ENCODE assay signal across 10 cellular contexts in genomic region chr7:76575919-76576657, GRCh38. TPM values are rescaled to one million over a fixed set of nuclear protein-coding genes. Genes with fewer than 3 reads are reported as not detected.
DNase-seq lines count a peak whose midpoint lies in the region; ATAC-seq, FAIRE-seq and TF ChIP-seq lines count a peak whose summit lies in the region.
"Not testable (repeated sequence)": the region's sequence is repeated elsewhere in the genome, so short reads cannot be mapped to it uniquely, and the experiment has no call there.
"Had no signal": no experiment of that assay in that cellular context is flagged by ENCODE, and none has a peak within 500 bp of the region (broad histone marks: within the 10 kb centered on the region; RNA-seq: fewer than 3 reads in every experiment).

No MANE protein-coding gene starts in this region.

- peak; percentile 34 to 79; a peak in 3 of 6 replicates for ATAC-seq in A549
- ATAC-seq in WTC11 = peak; percentile 36; the same call in 1 of the 2 replicates
- ATAC-seq in left colon = peak; percentile 26

- H3K27ac ChIP-seq in A549 = peak overlapping the region; percentile 7 to 52; a peak in 2 of 6 replicates
- not testable (repeated sequence) for H3K27ac ChIP-seq in brain microvascular endothelial cell
- H3K27ac ChIP-seq in neutrophil = peak overlapping the region; percentile 63

- POLR2A ChIA-PET in A549 (lab: Yijun Ruan, JAX); WTC11 (lab: Charles Lee): not testable (repeated sequence)

- peak in 1 of 2 experiments; percentile 50 for DNase-seq in A549 (ENCODE audit: low read depth in 1 of 2, low spot score in 1 of 2)
- not testable (repeated sequence) for DNase-seq in GM12891 (ENCODE audit: insufficient read length, low spot score); WTC11 (ENCODE audit: low spot score); endothelial cell (ENCODE audit: low spot score); left colon
- DNase-seq in LHCN-M2 (ENCODE audit: low read depth) = peak; percentile 19
- peak; percentile 58 for DNase-seq in brain microvascular endothelial cell

- H3K4me3 ChIP-seq in A549; brain microvascular endothelial cell (ENCODE audit: low read depth, low read length); neutrophil (ENCODE audit: low read depth in 1 of 2, low read length in 1 of 2): not testable (repeated sequence)

- not testable (repeated sequence) for H3K4me3 Mint-ChIP-seq in WTC11; endothelial cell (ENCODE audit: unreplicated experiment)

- not testable (repeated sequence) for FAIRE-seq in A549 (lab: Jason Lieb, UNC)
- FAIRE-seq in GM12891 (lab: Jason Lieb, UNC) = peak; percentile 26

- intact Hi-C loops in left colon (cut with DNase I, micrococcal nuclease) = not testable (repeated sequence)

- not testable (repeated sequence) for TF ChIP-seq POLR2A in A549 (IDR thresholded peaks at IDR 0.05; ENCODE audit: low read length); GM12891 (IDR thresholded peaks at IDR 0.05; ENCODE audit: low read depth, low read length)

- CTCF ChIA-PET in A549 (lab: Yijun Ruan, JAX); WTC11 (lab: Charles Lee): not testable (repeated sequence)

- peak overlapping the region; percentile 66 for H3K4me2 ChIP-seq in A549

- peaks cover 14% of the 10 kb centered on the region for H3K4me1 Mint-ChIP-seq in WTC11
- H3K4me1 Mint-ChIP-seq in endothelial cell (ENCODE audit: unreplicated experiment) = not testable (repeated sequence)

- not testable (repeated sequence) for H3K27me3 Mint-ChIP-seq in WTC11 (ENCODE audit: low read depth); endothelial cell (ENCODE audit: unreplicated experiment)

- not testable (repeated sequence) for H3K36me3 ChIP-seq in brain microvascular endothelial cell (replicated peaks); neutrophil

- TF ChIP-seq RAD21 in A549 (conservative IDR thresholded peaks at IDR 0.05 in 1 of 2, IDR thresholded peaks at IDR 0.05 in 1 of 2) = not testable (repeated sequence)

- not testable (repeated sequence) for H3K36me3 Mint-ChIP-seq in WTC11; endothelial cell (ENCODE audit: low read depth, unreplicated experiment)

- not testable (repeated sequence) for H3K9me3 ChIP-seq in A549, neutrophil

- H3K4me1 ChIP-seq in A549 = peaks cover 39% of the 10 kb centered on the region
- H3K4me1 ChIP-seq in neutrophil (ENCODE audit: control insufficient read depth in 1 of 2, insufficient read depth in 1 of 2, low read depth in 1 of 2, low read length in 1 of 2) = peaks cover 11 to 12% of the 10 kb centered on the region in 2 experiments

- TF ChIP-seq CTCF in A549 (IDR thresholded peaks at IDR 0.05); WTC11 (IDR thresholded peaks at IDR 0.05); brain microvascular endothelial cell (IDR thresholded peaks at IDR 0.05; ENCODE audit: low read depth, low read length, missing control alignments); endothelial cell (IDR thresholded peaks at IDR 0.05; ENCODE audit: unreplicated experiment); neutrophil (IDR thresholded peaks at IDR 0.05): not testable (repeated sequence)

- not testable (repeated sequence) for TF ChIP-seq EP300 in A549 (IDR thresholded peaks at IDR 0.05)

- H3K27me3 ChIP-seq in brain microvascular endothelial cell (replicated peaks); neutrophil: not testable (repeated sequence)

- in situ Hi-C loops in brain microvascular endothelial cell (cut with HindIII; ENCODE audit: low pct_ligation_motif_present, low sequenced_read_pairs) = not testable (repeated sequence)

- 7% methylated on average over 3 of the region's 3 CpGs for WGBS in A549 (ENCODE audit: missing lambda C conversion rate)

- not testable (repeated sequence) for H3K9me3 Mint-ChIP-seq in WTC11; endothelial cell (ENCODE audit: unreplicated experiment)

- H3K27ac Mint-ChIP-seq in WTC11 (0 out of 2 replicates have a peak overlapping the region, but pooled peaks have one; percentile 49), endothelial cell (ENCODE audit: unreplicated experiment) (peak overlapping the region; percentile 91)

RNA-seq across cellular contexts. Expression of gene SPDYE16, which starts 33.0 kb away (rescaled TPM):
- not detected in 2 replicates for polyA plus RNA-seq in A549 (2011; rRNA removed)
- not detected in 2 replicates for polyA plus RNA-seq in A549 (2012; cell fraction: cytosol; rRNA removed)
- not detected in 2 replicates for polyA plus RNA-seq in A549 (2012; cell fraction: nucleus; rRNA removed)
- polyA plus RNA-seq in A549 (2017; fragmentation: RNase III; extraction: RNeasy Plus Mini Kit Qiagen cat#74134 plus additional on column Dnase treatment) = not detected in 3 replicates
- polyA minus RNA-seq in A549 (2011; rRNA and poly(A)+ RNA removed) = not detected in 2 replicates
- 0.28 TPM for polyA plus RNA-seq in GM12891 (2012; ENCODE audit: low read depth, missing spikeins)
- total RNA-seq in LHCN-M2 (2014; rRNA removed) = not detected in 2 replicates
- 0.19 TPM for polyA plus RNA-seq in LHCN-M2 (2012)
- not detected in 3 replicates for total RNA-seq in WTC11 (2021)
- total RNA-seq in endothelial cell (ENCODE audit: unreplicated experiment) = not detected
- total RNA-seq in left colon = under 1 TPM in 1 of 2 donors, not detected in 1; 0.12 TPM
- total RNA-seq: Right ventricle myocardium inferior had no signal
- polyA plus RNA-seq: BJ had no signal

RNA-seq across cellular contexts. Expression of gene POMZP3, which starts 51.0 kb away (rescaled TPM):
- polyA plus RNA-seq in A549 (2011; rRNA removed) (10.6 and 14.7 TPM in 2 replicates), A549 (2017; fragmentation: RNase III; extraction: RNeasy Plus Mini Kit Qiagen cat#74134 plus additional on column Dnase treatment) (17.4 to 18.6 TPM (median 17.6 TPM) in 3 replicates)
- polyA plus RNA-seq in A549 (2012; cell fraction: cytosol; rRNA removed) = 8.1 and 9.5 TPM in 2 replicates
- 7.8 and 9.1 TPM in 2 replicates for polyA plus RNA-seq in A549 (2012; cell fraction: nucleus; rRNA removed)
- polyA minus RNA-seq in A549 (2011; rRNA and poly(A)+ RNA removed) = 23.0 and 26.2 TPM in 2 replicates
- polyA plus RNA-seq in GM12891 (2012; ENCODE audit: low read depth, missing spikeins) = 6.7 TPM
- total RNA-seq in LHCN-M2 (2014; rRNA removed) (18.1 and 25.8 TPM in 2 replicates), WTC11 (2021) (13.1 to 15.1 TPM (median 13.2 TPM) in 3 replicates), endothelial cell (ENCODE audit: unreplicated experiment) (237 TPM), left colon (1 to 10 TPM; 5.8 to 6.4 TPM)
- 71.0 TPM for polyA plus RNA-seq in LHCN-M2 (2012)
